1 cellular context compared by ENCODE assay signal in the genomic region with DNA sequence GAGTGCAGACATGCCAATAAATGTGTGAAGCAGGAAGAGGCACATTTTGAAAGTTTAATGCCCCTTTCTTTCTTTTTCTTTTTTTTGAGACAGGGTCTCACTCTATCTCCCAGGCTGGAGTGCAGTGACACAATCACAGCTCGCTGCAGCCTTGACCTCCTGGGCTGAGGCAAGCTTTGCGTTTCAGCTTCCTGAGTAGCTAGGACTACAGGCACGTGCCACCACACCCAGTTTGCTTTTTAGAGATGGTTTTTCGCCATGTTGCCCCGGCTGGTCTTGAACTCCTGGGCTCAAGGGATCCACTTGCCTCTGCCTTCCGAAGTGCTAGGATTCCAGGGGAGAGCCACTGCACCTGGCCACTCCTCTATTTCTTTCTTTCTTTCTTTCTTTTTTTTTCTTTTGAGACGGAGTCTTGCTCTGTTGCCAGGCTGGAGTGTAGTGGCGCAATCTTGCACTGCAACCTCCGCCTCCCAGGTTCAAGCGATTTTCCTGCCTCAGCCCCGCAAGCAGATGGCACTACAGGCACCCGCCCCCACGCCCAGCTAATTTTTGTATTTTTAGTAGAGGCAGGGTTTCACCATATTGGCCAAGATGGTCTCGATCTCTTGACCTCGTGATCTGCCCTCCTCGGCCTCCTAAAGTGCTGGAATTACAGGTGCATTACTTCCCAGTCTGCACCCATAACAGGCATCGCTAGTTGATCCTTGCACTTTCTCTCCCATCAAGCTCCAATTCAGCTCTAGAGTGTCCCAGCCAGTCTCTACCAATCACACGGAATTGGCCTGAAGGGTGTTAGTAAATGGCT.
TF ChIP-seq lines count a peak whose summit lies in the region.

No MANE protein-coding gene starts in this region.

TF ChIP-seq in H1, 55 proteins besides CTCF, POLR2A, EP300 and RAD21:
- TF ChIP-seq CEBPB (IDR thresholded peaks at IDR 0.05; ENCODE audit: low read depth, low read length) = peak; percentile 56; the same call in 1 of the 2 replicates
